ENCODE assay signal across 31 cellular contexts in genomic region chr1:11496551-11497080, GRCh38. TPM values are rescaled to one million over a fixed set of nuclear protein-coding genes. Genes with fewer than 3 reads are reported as not detected.
"Had no signal": no experiment of that assay in that cellular context is flagged by ENCODE, and none has a peak within 500 bp of the region (broad histone marks: within the 10 kb centered on the region; RNA-seq: fewer than 3 reads in every experiment).

No MANE protein-coding gene starts in this region.

- H3K9me3 ChIP-seq: ascending aorta, SJCRH30 had no signal

- H3K9me3 Mint-ChIP-seq: activated CD4-positive, alpha-beta memory T cell treated with anti-CD3 and anti-CD28 coated beads, Interleukin-2, amount 10 ng/mL, durations not matched to agents 7 days and 5 days; activated T-helper 2 cell treated with anti-CD3 and anti-CD28 coated beads, Interferon-gamma antibody, Interleukin-2, Interleukin-4, amounts not matched to agents 10 μg/mL and 5 μg/mL and 100 μg/mL, durations not matched to agents 14 hours and 24 hours and 36 hours; T-helper 2 cell treated with Interferon-gamma antibody and Interleukin-4, amounts not matched to agents 5 μg/mL and 100 μg/mL, for 36 hours had no signal

- H3K4me1 ChIP-seq: ascending aorta, breast epithelium, SJCRH30 had no signal

- H3K27ac Mint-ChIP-seq: activated CD4-positive, alpha-beta memory T cell treated with anti-CD3 and anti-CD28 coated beads, Interleukin-2, amount 10 ng/mL, durations not matched to agents 7 days and 5 days; activated CD8-positive, alpha-beta memory T cell treated with anti-CD3 and anti-CD28 coated beads, Interleukin-2, amount 10 ng/mL, durations not matched to agents 7 days and 5 days; activated naive CD4-positive, alpha-beta T cell treated with anti-CD3 and anti-CD28 coated beads, Interleukin-2, amount 50 U/mL, for 24 hours; activated naive CD8-positive, alpha-beta T cell treated with anti-CD3 and anti-CD28 coated beads, Interleukin-2, amount 10 ng/mL, durations not matched to agents 7 days and 5 days; activated T-helper 2 cell treated with anti-CD3 and anti-CD28 coated beads, Interferon-gamma antibody, Interleukin-2, Interleukin-4, amounts not matched to agents 10 μg/mL and 5 μg/mL and 100 μg/mL, durations not matched to agents 14 hours and 24 hours and 36 hours; T-helper 2 cell treated with Interferon-gamma antibody and Interleukin-4, amounts not matched to agents 5 μg/mL and 100 μg/mL, for 36 hours had no signal

- H3K36me3 Mint-ChIP-seq: activated CD8-positive, alpha-beta memory T cell treated with anti-CD3 and anti-CD28 coated beads, Interleukin-2, amount 10 ng/mL, durations not matched to agents 7 days and 5 days; activated naive CD8-positive, alpha-beta T cell treated with anti-CD3 and anti-CD28 coated beads, Interleukin-2, amount 10 ng/mL, durations not matched to agents 7 days and 5 days had no signal

- DNase-seq: activated CD4-positive, alpha-beta memory T cell treated with anti-CD3 and anti-CD28 coated beads, Interleukin-2, amount 10 ng/mL, durations not matched to agents 7 days and 5 days; activated CD4-positive, alpha-beta T cell treated with anti-CD3 and anti-CD28 coated beads for 1 hour; activated CD4-positive, alpha-beta T cell treated with anti-CD3 and anti-CD28 coated beads for 48 hours; activated CD4-positive, CD25-positive, alpha-beta regulatory T cell; activated CD8-positive, alpha-beta memory T cell treated with anti-CD3 and anti-CD28 coated beads for 24 hours; activated CD8-positive, alpha-beta memory T cell treated with anti-CD3 and anti-CD28 coated beads, Interleukin-2, amount 10 ng/mL, durations not matched to agents 7 days and 5 days; activated CD8-positive, alpha-beta memory T cell treated with anti-CD3 and anti-CD28 coated beads, Interleukin-2, amount 50 U/mL, for 48 hours; activated gamma-delta T cell; activated naive CD4-positive, alpha-beta T cell treated with Interleukin-2 at 50 U/mL for 16 hours; activated naive CD8-positive, alpha-beta T cell treated with anti-CD3 and anti-CD28 coated beads, Interleukin-2, amount 10 ng/mL, durations not matched to agents 7 days and 5 days; amygdala; NCI-H1105; NCI-H1417 treated with DMSO at 0.1 percent for 48 hours; NCI-H187 treated with DMSO at 0.1 percent for 48 hours; NCI-H2081; NCI-H226; NCI-H446 treated with DMSO at 0.1 percent for 48 hours; NCI-H524; NCI-H69; SHP77; SJCRH30 had no signal

- H3K4me1 Mint-ChIP-seq: activated CD4-positive, alpha-beta memory T cell treated with anti-CD3 and anti-CD28 coated beads, Interleukin-2, amount 10 ng/mL, durations not matched to agents 7 days and 5 days; activated CD8-positive, alpha-beta memory T cell treated with anti-CD3 and anti-CD28 coated beads, Interleukin-2, amount 10 ng/mL, durations not matched to agents 7 days and 5 days; activated naive CD4-positive, alpha-beta T cell treated with anti-CD3 and anti-CD28 coated beads, Interleukin-2, amount 50 U/mL, for 24 hours; activated naive CD8-positive, alpha-beta T cell treated with anti-CD3 and anti-CD28 coated beads, Interleukin-2, amount 10 ng/mL, durations not matched to agents 7 days and 5 days had no signal

- H3K27me3 ChIP-seq: breast epithelium had no signal

- H3K4me3 Mint-ChIP-seq: activated CD4-positive, alpha-beta memory T cell treated with anti-CD3 and anti-CD28 coated beads, Interleukin-2, amount 10 ng/mL, durations not matched to agents 7 days and 5 days; activated CD8-positive, alpha-beta memory T cell treated with anti-CD3 and anti-CD28 coated beads, Interleukin-2, amount 10 ng/mL, durations not matched to agents 7 days and 5 days; activated naive CD4-positive, alpha-beta T cell treated with anti-CD3 and anti-CD28 coated beads, Interleukin-2, amount 50 U/mL, for 24 hours; activated naive CD8-positive, alpha-beta T cell treated with anti-CD3 and anti-CD28 coated beads, Interleukin-2, amount 10 ng/mL, durations not matched to agents 7 days and 5 days; T-helper 2 cell treated with Interferon-gamma antibody and Interleukin-4, amounts not matched to agents 5 μg/mL and 100 μg/mL, for 36 hours had no signal

- H3K27ac ChIP-seq: ascending aorta, breast epithelium, SJCRH30, SK-N-MC, VCaP had no signal

- ATAC-seq: activated CD8-positive, alpha-beta memory T cell treated with anti-CD3 and anti-CD28 coated beads, Interleukin-2, amount 10 ng/mL, durations not matched to agents 7 days and 5 days; K562; Panc1 had no signal

RNA-seq across cellular contexts. Expression of gene DISP3, which starts 17.7 kb away (rescaled TPM):
- total RNA-seq: ascending aorta, RPMI7951 had no signal
